In the genomic region with DNA sequence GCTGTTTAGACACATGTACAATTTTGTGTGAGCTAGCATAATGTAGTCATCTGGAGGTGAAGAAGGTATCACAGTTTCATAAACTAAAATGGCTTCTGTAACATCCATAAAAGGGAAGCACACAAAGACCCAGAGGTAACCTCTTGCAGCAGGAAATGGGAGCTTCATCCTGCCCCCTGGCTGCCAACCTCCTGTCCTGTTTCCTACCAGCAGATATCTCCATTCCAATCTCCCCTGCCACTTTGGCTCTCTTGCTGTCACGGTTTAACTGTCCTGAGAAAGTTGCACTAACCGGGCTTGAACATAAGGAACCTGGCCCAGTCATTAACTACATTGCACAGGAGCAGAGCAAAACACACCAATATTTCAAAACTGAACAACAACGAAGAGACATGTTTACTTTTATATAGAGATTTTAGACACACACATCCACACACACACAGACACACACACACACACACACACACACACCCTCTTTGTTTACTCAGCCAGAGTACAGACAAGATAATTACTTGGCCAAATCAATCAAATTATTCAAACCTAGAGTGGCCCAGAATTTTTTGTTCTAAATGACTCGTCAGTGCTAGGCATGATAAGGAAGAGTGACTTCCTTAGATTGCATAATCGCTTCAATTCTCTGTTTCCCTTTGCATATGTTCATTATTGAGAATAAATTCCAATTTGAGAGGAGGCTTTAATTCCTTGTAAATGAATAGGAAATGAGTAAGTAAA, we compare ENCODE assay signal across 2 cellular contexts.
TF ChIP-seq lines count a peak whose summit lies in the region.

No MANE protein-coding gene starts in this region.

TF ChIP-seq in HEK293T, 16 proteins besides CTCF, POLR2A, EP300 and RAD21:
- TF ChIP-seq BHLHE40 (IDR thresholded peaks at IDR 0.05; ENCODE audit: borderline replicate concordance) (no peak), FOXM1 (IDR thresholded peaks at IDR 0.05; ENCODE audit: borderline replicate concordance) (no peak), SUZ12 (IDR thresholded peaks at IDR 0.05) (no peak), CTBP1 (IDR thresholded peaks at IDR 0.05; ENCODE audit: borderline replicate concordance) (no peak), NFRKB (IDR thresholded peaks at IDR 0.05) (no peak), SP1 (IDR thresholded peaks at IDR 0.05) (no peak), ELF4 (IDR thresholded peaks at IDR 0.05) (no peak), ZNF384 (IDR thresholded peaks at IDR 0.05) (no peak), LEF1 (IDR thresholded peaks at IDR 0.05; ENCODE audit: borderline replicate concordance) (no peak), HDGF (IDR thresholded peaks at IDR 0.05; ENCODE audit: borderline replicate concordance) (no peak), FOXA1 (IDR thresholded peaks at IDR 0.05) (no peak), L3MBTL2 (conservative IDR thresholded peaks at IDR 0.05) (no peak), ARNT (IDR thresholded peaks at IDR 0.05) (no peak), FOXK2 (IDR thresholded peaks at IDR 0.05) (no peak), TARDBP (IDR thresholded peaks at IDR 0.05) (no peak)
- TF ChIP-seq, protein P1, sequence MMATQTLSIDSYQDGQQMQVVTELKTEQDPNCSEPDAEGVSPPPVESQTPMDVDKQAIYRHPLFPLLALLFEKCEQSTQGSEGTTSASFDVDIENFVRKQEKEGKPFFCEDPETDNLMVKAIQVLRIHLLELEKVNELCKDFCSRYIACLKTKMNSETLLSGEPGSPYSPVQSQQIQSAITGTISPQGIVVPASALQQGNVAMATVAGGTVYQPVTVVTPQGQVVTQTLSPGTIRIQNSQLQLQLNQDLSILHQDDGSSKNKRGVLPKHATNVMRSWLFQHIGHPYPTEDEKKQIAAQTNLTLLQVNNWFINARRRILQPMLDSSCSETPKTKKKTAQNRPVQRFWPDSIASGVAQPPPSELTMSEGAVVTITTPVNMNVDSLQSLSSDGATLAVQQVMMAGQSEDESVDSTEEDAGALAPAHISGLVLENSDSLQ (IDR thresholded peaks at IDR 0.05), result no peak

TF ChIP-seq in K562, 482 proteins besides CTCF, POLR2A, EP300 and RAD21:
- TF ChIP-seq CEBPB (tag; IDR thresholded peaks at IDR 0.05) (0 out of 2 replicates have a peak, but pooled peaks have one; percentile 17), CEBPG (CRISPR knock-in tag; IDR thresholded peaks at IDR 0.05) (no peak), CEBPG (tag; conservative IDR thresholded peaks at IDR 0.05 in 1 of 2, IDR thresholded peaks at IDR 0.05 in 1 of 2) (peak in 1 of 2 experiments; percentile 40; a peak in 1 of 4 replicates), ZNF707 (CRISPR knock-in tag; conservative IDR thresholded peaks at IDR 0.05) (no peak)
